ENCODE assay signal across 25 cellular contexts in the genomic region with DNA sequence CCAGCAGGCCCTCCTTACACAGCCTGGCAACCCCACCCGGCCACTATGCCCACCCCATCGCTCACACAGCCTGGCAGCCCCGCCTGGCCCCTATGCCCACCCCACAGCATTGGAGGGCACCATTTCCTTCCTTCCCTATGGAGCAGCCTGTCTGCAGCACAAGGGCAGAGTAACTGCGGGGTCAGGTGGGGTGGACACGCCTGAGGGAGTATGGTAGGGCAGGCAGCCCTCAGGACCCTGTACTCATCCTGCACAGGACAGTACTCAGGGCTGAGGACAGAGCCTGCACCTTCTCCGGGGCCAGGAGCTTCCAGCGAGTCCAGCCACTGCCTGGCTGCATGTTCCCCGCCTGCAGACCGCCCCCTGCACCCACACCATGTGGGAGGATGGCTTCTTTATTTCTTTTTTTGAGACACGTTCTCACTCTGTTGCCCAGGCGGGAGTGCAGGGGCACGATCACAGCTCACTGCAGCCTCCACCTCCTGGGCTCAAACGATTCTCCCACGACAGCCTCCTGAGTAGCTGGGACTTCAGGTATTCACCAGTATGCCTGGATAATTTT. TPM values are rescaled to one million over a fixed set of nuclear protein-coding genes. Genes with fewer than 3 reads are reported as not detected.
DNase-seq lines count a peak whose midpoint lies in the region; ATAC-seq and TF ChIP-seq lines count a peak whose summit lies in the region.
"Had no signal": no experiment of that assay in that cellular context is flagged by ENCODE, and none has a peak within 500 bp of the region (broad histone marks: within the 10 kb centered on the region; RNA-seq: fewer than 3 reads in every experiment).

No MANE protein-coding gene starts in this region.

- no peaks in the 10 kb centered on the region for H3K79me2 ChIP-seq in mammary epithelial cell (ENCODE audit: insufficient read depth, low read length)

- CTCF ChIA-PET in mammary epithelial cell (lab: Charles Lee; ENCODE audit: low non-redundant PET), result interaction anchor here (0.6 kb wide), 1 partner anchor 68 kb away, joined by 3 read pairs; no protein-coding TSS in a partner anchor

- intact Hi-C loops in breast epithelium (cut with DNase I; ENCODE audit: low total_unique reads), result no loop called here
- intact Hi-C loops in mammary epithelial cell (cut with micrococcal nuclease), result no loop called here
- intact Hi-C loops in right cardiac atrium (cut with DNase I), result no loop called here
- intact Hi-C loops in prostate gland (cut with DNase I), result loop anchor here (5.0 kb wide), 1 partner anchor 37 kb away; no protein-coding TSS in a partner anchor

- no peaks in the 10 kb centered on the region for H3K27me3 ChIP-seq in breast epithelium
- H3K27me3 ChIP-seq in mammary epithelial cell (ENCODE audit: insufficient read depth, low read length), result no peaks in the 10 kb centered on the region
- H3K27me3 ChIP-seq in right cardiac atrium (ENCODE audit: control insufficient read depth, insufficient read depth), result no peaks in the 10 kb centered on the region
- H3K27me3 ChIP-seq in prostate gland (replicated peaks; ENCODE audit: insufficient read depth), result no peaks in the 10 kb centered on the region
- H3K27me3 ChIP-seq: gastrocnemius medialis, left lung, ovary had no signal

- in situ Hi-C loops in mammary epithelial cell (cut with MboI; ENCODE audit: low sequenced_read_pairs in 2 of 2), result loop anchor here in 1 of 2 donors (25.0 kb wide), 1 partner anchor 622 kb away; no protein-coding TSS in a partner anchor

- H3K27ac ChIP-seq in breast epithelium (peak overlapping the region; percentile 72 to 79), mammary epithelial cell (ENCODE audit: insufficient read depth, low read depth, low read length) (no peak overlapping the region), VCaP (peak overlapping the region; percentile 64), right cardiac atrium (ENCODE audit: low read length) (no peak overlapping the region), prostate gland (peak overlapping the region; percentile 69 to 76)
- H3K27ac ChIP-seq: 22Rv1, left lung, ovary had no signal

- dilution Hi-C loops in mammary epithelial cell (cut with HindIII; ENCODE audit: low sequenced_read_pairs), result no loop called here

- H3K4me1 ChIP-seq in breast epithelium (peaks cover 6 to 14% of the 10 kb centered on the region in 2 donors), mammary epithelial cell (ENCODE audit: insufficient read depth, low read length) (peaks cover 10% of the 10 kb centered on the region), right cardiac atrium (ENCODE audit: control insufficient read depth, insufficient read depth, low read length) (peaks cover 7% of the 10 kb centered on the region), prostate gland (replicated peaks) (peaks cover 18% of the 10 kb centered on the region)

- no peaks in the 10 kb centered on the region for H3K9me3 ChIP-seq in breast epithelium
- no peaks in the 10 kb centered on the region for H3K9me3 ChIP-seq in mammary epithelial cell (replicated peaks; ENCODE audit: insufficient read depth, low read length)
- no peaks in the 10 kb centered on the region for H3K9me3 ChIP-seq in right cardiac atrium (ENCODE audit: control insufficient read depth, low read length)
- H3K9me3 ChIP-seq in prostate gland, result no peaks in the 10 kb centered on the region
- H3K9me3 ChIP-seq: gastrocnemius medialis, left lung, ovary had no signal

- no peak for ATAC-seq in right cardiac atrium
- ATAC-seq: activated CD8-positive, alpha-beta T cell treated with anti-CD3 and anti-CD28 coated beads for 36 hours; CD8-positive, alpha-beta T cell; naive thymus-derived CD8-positive, alpha-beta T cell; stimulated activated naive B cell treated with anti-CD40 and anti-IgM and Interleukin-4, amounts not matched to agents 10 μg/mL and 1 μg/mL and 100 μg/mL, for 72 hours had no signal

- H3K4me2 ChIP-seq in mammary epithelial cell (ENCODE audit: insufficient read depth, low read depth, low read length), result no peak overlapping the region

- DNase-seq in breast epithelium (ENCODE audit: low spot score in 2 of 2) (no peak), mammary epithelial cell (no peak), right cardiac atrium (peak in 2 of 3 donors; percentile 19 to 24), prostate gland (ENCODE audit: low spot score) (no peak), GM10266 (ENCODE audit: extremely low spot score) (no peak), SHP77 (lab: John Stamatoyannopoulos, UW) (no peak)
- no peak for DNase-seq in activated CD8-positive, alpha-beta memory T cell treated with anti-CD3 and anti-CD28 coated beads, Interleukin-2, amount 50 U/mL, for 48 hours
- DNase-seq: activated CD4-positive, alpha-beta T cell treated with anti-CD3 and anti-CD28 coated beads for 1 hour; activated CD8-positive, alpha-beta T cell treated with anti-CD3 and anti-CD28 coated beads for 36 hours; activated effector memory CD4-positive, alpha-beta T cell treated with Interleukin-2 at 50 U/mL for 16 hours; CD8-positive, alpha-beta T cell; central memory CD4-positive, alpha-beta T cell; dermis blood vessel endothelial cell; IMR-90; naive thymus-derived CD8-positive, alpha-beta T cell; NCI-H1048; NCI-H2171; NK-92 treated with Interleukin-12 subunit alpha and Interleukin-12 subunit beta, amount 100 ng/mL, for 24 hours; ovary; stimulated activated CD4-positive, alpha-beta T cell treated with anti-CD3 and anti-CD28 coated beads, Interleukin-4, amount 100 ng/mL, for 24 hours; stimulated activated naive B cell treated with anti-CD40 and anti-IgM and Interleukin-4, amounts not matched to agents 10 μg/mL and 1 μg/mL and 100 μg/mL, for 72 hours had no signal

- no TSS peak for BruUV-seq in mammary epithelial cell (replicated peaks; lab: Mats Ljungman, UMichigan)

- no peak overlapping the region for H2AFZ ChIP-seq in mammary epithelial cell (ENCODE audit: low read depth, low read length)

- TF ChIP-seq CTCF in breast epithelium (IDR thresholded peaks at IDR 0.05), result no peak
- TF ChIP-seq CTCF in mammary epithelial cell (conservative IDR thresholded peaks at IDR 0.05 in 1 of 2, IDR thresholded peaks at IDR 0.05 in 1 of 2; ENCODE audit: extremely low read depth in 1 of 2, insufficient read depth in 1 of 2, low read depth in 1 of 2, low read length in 2 of 2), result no peak
- no peak for TF ChIP-seq CTCF in VCaP (conservative IDR thresholded peaks at IDR 0.05)
- TF ChIP-seq CTCF in prostate gland (IDR thresholded peaks at IDR 0.05), result no peak
- no peak for TF ChIP-seq CTCF in GM10266 (IDR thresholded peaks at IDR 0.05; ENCODE audit: control insufficient read depth, insufficient read depth, low read depth, missing control alignments)

- H3K36me3 ChIP-seq in breast epithelium, result no peaks in the 10 kb centered on the region
- H3K36me3 ChIP-seq in mammary epithelial cell (ENCODE audit: insufficient read depth, low read length), result no peaks in the 10 kb centered on the region
- H3K36me3 ChIP-seq in prostate gland, result no peaks in the 10 kb centered on the region
- H3K36me3 ChIP-seq: gastrocnemius medialis, left lung, ovary had no signal

- H3K4me3 ChIP-seq in breast epithelium (no peak overlapping the region), mammary epithelial cell (replicated peaks in 1 of 3; ENCODE audit: insufficient read depth in 1 of 3, low read depth in 2 of 3, low read length in 3 of 3) (no peak overlapping the region), right cardiac atrium (ENCODE audit: low read length) (no peak overlapping the region), prostate gland (no peak overlapping the region)
- H3K4me3 ChIP-seq: gastrocnemius medialis, left lung, ovary had no signal

- no peak for TF ChIP-seq POLR2A in breast epithelium (IDR thresholded peaks at IDR 0.05)
- TF ChIP-seq POLR2A in prostate gland (IDR thresholded peaks at IDR 0.05), result no peak

- WGBS in mammary epithelial cell (ENCODE audit: low coverage, missing lambda C conversion rate), result 77% methylated on average over 11 of the region's 14 CpGs
- 86% methylated on average over 14 of the region's 14 CpGs for WGBS in right cardiac atrium
- 73% methylated on average over 14 of the region's 14 CpGs for WGBS in prostate gland

- no peaks in the 10 kb centered on the region for H4K20me1 ChIP-seq in mammary epithelial cell (ENCODE audit: insufficient read depth, low read length)

- H3K9ac ChIP-seq in mammary epithelial cell (ENCODE audit: insufficient read depth, low read length), result no peak overlapping the region

RNA-seq across cellular contexts. Expression of gene CDC42EP4, which starts 47.5 kb away (rescaled TPM):
- total RNA-seq in breast epithelium, result 100 to 1,000 TPM in 2 of 3 donors, 10 to 100 TPM in 1; 71.0 to 141 (median 112) TPM
- 10 to 100 TPM; 21.4 to 25.3 TPM for total RNA-seq in mammary epithelial cell
- polyA plus RNA-seq in mammary epithelial cell, result 17.2 TPM
- polyA minus RNA-seq in mammary epithelial cell, result 20.4 TPM
- 10 to 100 TPM; 28.1 to 47.1 (median 38.4) TPM for total RNA-seq in right cardiac atrium
- polyA plus RNA-seq in right cardiac atrium, result 31.9 TPM
- total RNA-seq in prostate gland, result 100 to 1,000 TPM; 119 to 186 TPM

Comparison
In these comparisons a context has a peak if more than half of its experiments do, and no peak if none do; other contexts are left out.
1. H3K27ac ChIP-seq: peak in breast epithelium (2 of 2), VCaP (single experiment) and prostate gland (2 of 2); none in mammary epithelial cell (single experiment) and right cardiac atrium (single experiment).
2. DNase-seq: peak in right cardiac atrium (2 of 3); none in breast epithelium (0 of 2), mammary epithelial cell (single experiment), prostate gland (single experiment), GM10266 (single experiment), SHP77 (0 of 2) and activated CD8-positive, alpha-beta memory T cell treated with anti-CD3 and anti-CD28 coated beads, Interleukin-2, amount 50 U/mL, for 48 hours (single experiment).